Comparison of ENCODE assay signal across 20 cellular contexts in the genomic region with DNA sequence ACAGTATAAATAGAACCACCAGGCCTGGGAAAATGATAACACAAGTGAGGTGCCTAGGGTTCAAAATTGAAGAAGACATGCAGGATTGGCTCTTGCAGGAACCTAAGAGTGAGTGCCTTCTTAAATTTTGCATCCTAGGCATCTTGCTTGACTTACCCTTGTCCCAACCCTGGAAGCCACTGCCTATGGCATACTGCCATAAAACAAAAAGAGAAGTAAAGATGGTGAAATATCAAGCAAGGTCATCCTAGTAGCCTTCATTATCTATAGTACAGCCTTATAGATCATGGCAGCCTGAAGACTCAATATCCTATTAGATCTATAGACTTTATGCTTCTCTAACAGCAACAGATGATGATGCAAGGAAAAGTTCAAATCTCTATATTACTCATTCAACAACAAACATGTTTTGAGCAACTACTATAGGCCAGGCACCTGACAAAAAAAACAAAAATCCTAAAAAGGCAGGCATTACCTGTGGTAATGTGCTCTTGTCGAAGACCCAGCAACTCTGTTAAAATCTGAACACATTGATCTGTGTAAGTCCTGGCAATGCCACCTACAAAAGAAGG. TPM values are rescaled to one million over a fixed set of nuclear protein-coding genes. Genes with fewer than 3 reads are reported as not detected.
DNase-seq lines count a peak whose midpoint lies in the region; ATAC-seq and TF ChIP-seq lines count a peak whose summit lies in the region.
"Had no signal": no experiment of that assay in that cellular context is flagged by ENCODE, and none has a peak within 500 bp of the region (broad histone marks: within the 10 kb centered on the region; RNA-seq: fewer than 3 reads in every experiment).

No MANE protein-coding gene starts in this region.

- no peaks in the 10 kb centered on the region for H3K27me3 Mint-ChIP-seq in activated T-cell treated with anti-CD3 and anti-CD28 coated beads, Interleukin-2, amount 50 U/mL, for 24 hours
- no peaks in the 10 kb centered on the region for H3K27me3 Mint-ChIP-seq in activated T-helper 1 cell treated with anti-CD3 and anti-CD28 coated beads, Interleukin-12 subunit alpha, Interleukin-12 subunit beta, Interleukin-2, Interleukin-4 antibody, amounts not matched to agents 30 ng/mL and 10 ng/mL and 1 ng/mL, durations not matched to agents 14 hours and 24 hours and 36 hours (ENCODE audit: insufficient read depth)
- H3K27me3 Mint-ChIP-seq: brain had no signal

- peaks cover 97% of the 10 kb centered on the region for H3K36me3 Mint-ChIP-seq in activated T-cell treated with anti-CD3 and anti-CD28 coated beads, Interleukin-2, amount 50 U/mL, for 24 hours (ENCODE audit: low read depth)
- peaks cover 74% of the 10 kb centered on the region for H3K36me3 Mint-ChIP-seq in activated T-helper 1 cell treated with anti-CD3 and anti-CD28 coated beads, Interleukin-12 subunit alpha, Interleukin-12 subunit beta, Interleukin-2, Interleukin-4 antibody, amounts not matched to agents 30 ng/mL and 10 ng/mL and 1 ng/mL, durations not matched to agents 14 hours and 24 hours and 36 hours (ENCODE audit: low read depth)

- no peak overlapping the region for H3K4me3 Mint-ChIP-seq in activated T-cell treated with anti-CD3 and anti-CD28 coated beads, Interleukin-2, amount 50 U/mL, for 24 hours
- no peak overlapping the region for H3K4me3 Mint-ChIP-seq in activated T-helper 1 cell treated with anti-CD3 and anti-CD28 coated beads, Interleukin-12 subunit alpha, Interleukin-12 subunit beta, Interleukin-2, Interleukin-4 antibody, amounts not matched to agents 30 ng/mL and 10 ng/mL and 1 ng/mL, durations not matched to agents 14 hours and 24 hours and 36 hours

- ATAC-seq in GM18517 (IDR thresholded peaks at IDR 0.05; ENCODE audit: unreplicated experiment): no peak
- ATAC-seq: heart right ventricle, HepG2 had no signal

- no peaks in the 10 kb centered on the region for H3K27me3 ChIP-seq in neutrophil
- H3K27me3 ChIP-seq: heart right ventricle, vagina had no signal

- H3K9me3 Mint-ChIP-seq in activated T-cell treated with anti-CD3 and anti-CD28 coated beads, Interleukin-2, amount 50 U/mL, for 24 hours: no peaks in the 10 kb centered on the region
- no peaks in the 10 kb centered on the region for H3K9me3 Mint-ChIP-seq in activated T-helper 1 cell treated with anti-CD3 and anti-CD28 coated beads, Interleukin-12 subunit alpha, Interleukin-12 subunit beta, Interleukin-2, Interleukin-4 antibody, amounts not matched to agents 30 ng/mL and 10 ng/mL and 1 ng/mL, durations not matched to agents 14 hours and 24 hours and 36 hours
- H3K9me3 Mint-ChIP-seq: brain had no signal

- CTCF ChIA-PET in HEK293 (lab: Yijun Ruan, JAX): no interaction called here

- H3K27ac Mint-ChIP-seq in activated T-cell treated with anti-CD3 and anti-CD28 coated beads, Interleukin-2, amount 50 U/mL, for 24 hours: peak overlapping the region; percentile 73
- peak overlapping the region; percentile 65 for H3K27ac Mint-ChIP-seq in activated T-helper 1 cell treated with anti-CD3 and anti-CD28 coated beads, Interleukin-12 subunit alpha, Interleukin-12 subunit beta, Interleukin-2, Interleukin-4 antibody, amounts not matched to agents 30 ng/mL and 10 ng/mL and 1 ng/mL, durations not matched to agents 14 hours and 24 hours and 36 hours
- H3K27ac Mint-ChIP-seq: brain had no signal

- POLR2A ChIA-PET in HEK293 (lab: Yijun Ruan, JAX): no interaction called here

- no peak overlapping the region for H3K4me3 ChIP-seq in HEK293 (ENCODE audit: low read depth, low read length)
- no peak overlapping the region for H3K4me3 ChIP-seq in neutrophil (ENCODE audit: low read depth in 1 of 2, low read length in 1 of 2)
- H3K4me3 ChIP-seq: heart right ventricle, left ventricle myocardium inferior, vagina had no signal

- no peaks in the 10 kb centered on the region for H3K4me1 ChIP-seq in HEK293 (ENCODE audit: control insufficient read depth, insufficient read depth, low read length)
- peaks cover 48 to 70% of the 10 kb centered on the region in 2 experiments for H3K4me1 ChIP-seq in neutrophil (ENCODE audit: control insufficient read depth in 1 of 2, insufficient read depth in 1 of 2, low read depth in 1 of 2, low read length in 1 of 2)

- peaks cover 49% of the 10 kb centered on the region for H3K4me1 Mint-ChIP-seq in activated T-cell treated with anti-CD3 and anti-CD28 coated beads, Interleukin-2, amount 50 U/mL, for 24 hours (ENCODE audit: low read depth)
- peaks cover 57% of the 10 kb centered on the region for H3K4me1 Mint-ChIP-seq in activated T-helper 1 cell treated with anti-CD3 and anti-CD28 coated beads, Interleukin-12 subunit alpha, Interleukin-12 subunit beta, Interleukin-2, Interleukin-4 antibody, amounts not matched to agents 30 ng/mL and 10 ng/mL and 1 ng/mL, durations not matched to agents 14 hours and 24 hours and 36 hours (ENCODE audit: low read depth)

- intact Hi-C loops in activated T-helper 1 cell treated with anti-CD3 and anti-CD28 coated beads, Interleukin-12 subunit alpha, Interleukin-12 subunit beta, Interleukin-2, Interleukin-4 antibody, amounts not matched to agents 30 ng/mL and 10 ng/mL and 1 ng/mL, durations not matched to agents 14 hours and 24 hours and 36 hours (cut with micrococcal nuclease): no loop called here

- TF ChIP-seq CTCF in HEK293 (tag by site-specific recombination; IDR thresholded peaks at IDR 0.05) (no peak), neutrophil (IDR thresholded peaks at IDR 0.05) (no peak)

- no peaks in the 10 kb centered on the region for H3K9me3 ChIP-seq in HEK293 (ENCODE audit: control insufficient read depth, insufficient read depth, low read depth, low read length)
- no peaks in the 10 kb centered on the region for H3K9me3 ChIP-seq in neutrophil
- H3K9me3 ChIP-seq: heart right ventricle, left ventricle myocardium inferior, vagina had no signal

- no peak for DNase-seq in activated T-cell treated with anti-CD3 and anti-CD28 coated beads, Interleukin-2, amount 50 U/mL, for 24 hours
- DNase-seq in activated T-cell treated with anti-CD3 and anti-CD28 coated beads, Interleukin-2, amount 50 U/mL, for 48 hours: no peak
- DNase-seq in activated T-helper 1 cell treated with anti-CD3 and anti-CD28 coated beads, Interleukin-12 subunit alpha, Interleukin-12 subunit beta, Interleukin-2, Interleukin-4 antibody, amounts not matched to agents 30 ng/mL and 10 ng/mL and 1 ng/mL, durations not matched to agents 14 hours and 24 hours and 36 hours (ENCODE audit: low spot score): no peak
- DNase-seq in NCI-H187 treated with DMSO at 0.1 percent for 48 hours (lab: John Stamatoyannopoulos, UW) (no peak), NCI-H1417 treated with DMSO at 0.1 percent for 48 hours (lab: John Stamatoyannopoulos, UW) (no peak)
- DNase-seq: activated effector memory CD4-positive, alpha-beta T cell treated with Interleukin-2 at 50 U/mL for 16 hours; DND-41; HCEC 1CT; heart right ventricle; left ventricle myocardium inferior; NCI-H187; NCI-H226; small intestine; stimulated activated CD4-positive, alpha-beta T cell treated with anti-CD3 and anti-CD28 coated beads, Interleukin-4, amount 100 ng/mL, for 1 hour had no signal

- no peak overlapping the region for H3K27ac ChIP-seq in HEK293 (ENCODE audit: extremely low read depth, low read depth, low read length)
- peak overlapping the region; percentile 93 for H3K27ac ChIP-seq in neutrophil
- H3K27ac ChIP-seq: heart right ventricle, left ventricle myocardium inferior, vagina had no signal

- H3K36me3 ChIP-seq in HEK293 (ENCODE audit: control insufficient read depth in 2 of 2, insufficient read depth in 1 of 2, low read length in 2 of 2) (peaks cover 6 to 87% of the 10 kb centered on the region in 2 experiments), neutrophil (peaks cover 16% of the 10 kb centered on the region)

TF ChIP-seq in HEK293, 187 proteins besides CTCF, POLR2A, EP300 and RAD21:
- TF ChIP-seq KLF8 (tag by site-specific recombination; IDR thresholded peaks at IDR 0.05) (no peak), SCRT2 (tag by site-specific recombination; IDR thresholded peaks at IDR 0.05) (peak; percentile 40)

RNA-seq across cellular contexts. Expression of gene AP4B1, which starts 6.3 kb away (rescaled TPM):
- total RNA-seq in activated T-helper 1 cell treated with anti-CD3 and anti-CD28 coated beads, Interleukin-12 subunit alpha, Interleukin-12 subunit beta, Interleukin-2, Interleukin-4 antibody, amounts not matched to agents 30 ng/mL and 10 ng/mL and 1 ng/mL, durations not matched to agents 14 hours and 24 hours and 36 hours: 36.3 and 40.9 TPM in 2 replicates

RNA-seq across cellular contexts. Expression of gene DCLRE1B, which starts 6.8 kb away (rescaled TPM):
- total RNA-seq in activated T-helper 1 cell treated with anti-CD3 and anti-CD28 coated beads, Interleukin-12 subunit alpha, Interleukin-12 subunit beta, Interleukin-2, Interleukin-4 antibody, amounts not matched to agents 30 ng/mL and 10 ng/mL and 1 ng/mL, durations not matched to agents 14 hours and 24 hours and 36 hours: 20.9 and 21.2 TPM in 2 replicates

RNA-seq across cellular contexts. Expression of gene BCL2L15, which starts 10.9 kb away (rescaled TPM):
- total RNA-seq in activated T-helper 1 cell treated with anti-CD3 and anti-CD28 coated beads, Interleukin-12 subunit alpha, Interleukin-12 subunit beta, Interleukin-2, Interleukin-4 antibody, amounts not matched to agents 30 ng/mL and 10 ng/mL and 1 ng/mL, durations not matched to agents 14 hours and 24 hours and 36 hours: 0.67 and 0.69 TPM in 2 replicates
- total RNA-seq: left ventricle myocardium inferior had no signal

RNA-seq across cellular contexts. Expression of gene PTPN22, which starts 26.8 kb away (rescaled TPM):
- 66.2 and 66.7 TPM in 2 replicates for total RNA-seq in activated T-helper 1 cell treated with anti-CD3 and anti-CD28 coated beads, Interleukin-12 subunit alpha, Interleukin-12 subunit beta, Interleukin-2, Interleukin-4 antibody, amounts not matched to agents 30 ng/mL and 10 ng/mL and 1 ng/mL, durations not matched to agents 14 hours and 24 hours and 36 hours
- total RNA-seq: HepG2 had no signal

RNA-seq across cellular contexts. Expression of gene HIPK1, which starts 30.8 kb away (rescaled TPM):
- total RNA-seq in activated T-helper 1 cell treated with anti-CD3 and anti-CD28 coated beads, Interleukin-12 subunit alpha, Interleukin-12 subunit beta, Interleukin-2, Interleukin-4 antibody, amounts not matched to agents 30 ng/mL and 10 ng/mL and 1 ng/mL, durations not matched to agents 14 hours and 24 hours and 36 hours: 100 and 101 TPM in 2 replicates
